Comparison of ENCODE assay signal across 27 cellular contexts in genomic region chr7:88509341-88509740, GRCh38.
"Had no signal": no experiment of that assay in that cellular context is flagged by ENCODE, and none has a peak within 500 bp of the region (broad histone marks: within the 10 kb centered on the region; RNA-seq: fewer than 3 reads in every experiment).

No MANE protein-coding gene starts in this region.

- H3K9me3 ChIP-seq: suprapubic skin, testis, thoracic aorta, thyroid gland, tibial nerve, upper lobe of right lung, uterus, vagina had no signal

- ATAC-seq: stimulated activated effector memory CD8-positive, alpha-beta T cell treated with anti-CD3 and anti-CD28 coated beads, Interleukin-12 subunit alpha, Interleukin-12 subunit beta, amount 100 ng/mL, for 72 hours; stimulated activated memory B cell treated with anti-CD40 and anti-IgM and Interleukin-4, amounts not matched to agents 10 μg/mL and 1 μg/mL and 100 μg/mL, for 72 hours; stimulated activated naive B cell treated with anti-CD40 and anti-IgM and Interleukin-4, amounts not matched to agents 10 μg/mL and 1 μg/mL and 100 μg/mL, for 72 hours; stimulated activated naive CD8-positive, alpha-beta T cell treated with anti-CD3 and anti-CD28 coated beads, Interleukin-15, amount 100 ng/mL, for 72 hours; stimulated activated naive CD8-positive, alpha-beta T cell treated with anti-CD3 and anti-CD28 coated beads, Interleukin-15, Interleukin-2, amounts not matched to agents 100 U/mL and 50 U/mL, for 24 hours; upper lobe of right lung had no signal

- H3K27me3 ChIP-seq: stomach, suprapubic skin, testis, thyroid gland, tibial artery, tibial nerve, transverse colon, upper lobe of left lung, upper lobe of right lung, uterus, vagina had no signal

- H3K4me1 ChIP-seq: stomach, suprapubic skin, testis, thyroid gland, tibial artery, tibial nerve, transverse colon, upper lobe of left lung, upper lobe of right lung, uterus, vagina had no signal

- H3K36me3 ChIP-seq: stomach, suprapubic skin, thoracic aorta, thyroid gland, tibial artery, tibial nerve, transverse colon, upper lobe of left lung, upper lobe of right lung, uterus, vagina had no signal

- DNase-seq: stimulated activated CD4-positive, alpha-beta T cell treated with anti-CD3 and anti-CD28 coated beads, Interleukin-2, amount 100 ng/mL, for 48 hours; stimulated activated CD4-positive, alpha-beta T cell treated with anti-CD3 and anti-CD28 coated beads, Interleukin-4, amount 100 ng/mL, for 1 hour; stimulated activated CD4-positive, alpha-beta T cell treated with anti-CD3 and anti-CD28 coated beads, Interleukin-4, amount 100 ng/mL, for 24 hours; stimulated activated CD4-positive, alpha-beta T cell treated with anti-CD3 and anti-CD28 coated beads, Interleukin-4, amount 100 ng/mL, for 4 hours; stimulated activated CD8-positive, alpha-beta memory T cell treated with anti-CD3 and anti-CD28 coated beads, Interleukin-4, amount 100 ng/mL, for 48 hours; stimulated activated naive B cell treated with anti-CD40 and anti-IgM and Interleukin-4, amounts not matched to agents 10 μg/mL and 1 μg/mL and 100 μg/mL, for 72 hours; stimulated activated naive CD4-positive, alpha-beta T cell; stimulated activated naive CD4-positive, alpha-beta T cell treated with Interleukin-2 at 50 U/mL for 16 hours; stimulated activated naive CD8-positive, alpha-beta T cell treated with anti-CD3 and anti-CD28 coated beads, Interleukin-15, amount 100 ng/mL, for 72 hours; stimulated activated naive CD8-positive, alpha-beta T cell treated with anti-CD3 and anti-CD28 coated beads, Interleukin-15, Interleukin-2, amounts not matched to agents 100 U/mL and 50 U/mL, for 24 hours; stomach; substantia nigra; testis; thyroid gland; tibial artery; transverse colon; trophoblast cell; upper lobe of left lung; upper lobe of right lung; uterus had no signal

- H3K27ac ChIP-seq: stomach, suprapubic skin, testis, thoracic aorta, thyroid gland, tibial artery, tibial nerve, transverse colon, upper lobe of left lung, upper lobe of right lung, uterus, vagina had no signal

- FAIRE-seq: urothelium cell line had no signal

- H3K4me3 ChIP-seq: stomach, suprapubic skin, testis, thoracic aorta, thyroid gland, tibial artery, tibial nerve, transverse colon, upper lobe of left lung, upper lobe of right lung, uterus, vagina had no signal
